Comparison of ENCODE assay signal across 25 cellular contexts in the genomic region with DNA sequence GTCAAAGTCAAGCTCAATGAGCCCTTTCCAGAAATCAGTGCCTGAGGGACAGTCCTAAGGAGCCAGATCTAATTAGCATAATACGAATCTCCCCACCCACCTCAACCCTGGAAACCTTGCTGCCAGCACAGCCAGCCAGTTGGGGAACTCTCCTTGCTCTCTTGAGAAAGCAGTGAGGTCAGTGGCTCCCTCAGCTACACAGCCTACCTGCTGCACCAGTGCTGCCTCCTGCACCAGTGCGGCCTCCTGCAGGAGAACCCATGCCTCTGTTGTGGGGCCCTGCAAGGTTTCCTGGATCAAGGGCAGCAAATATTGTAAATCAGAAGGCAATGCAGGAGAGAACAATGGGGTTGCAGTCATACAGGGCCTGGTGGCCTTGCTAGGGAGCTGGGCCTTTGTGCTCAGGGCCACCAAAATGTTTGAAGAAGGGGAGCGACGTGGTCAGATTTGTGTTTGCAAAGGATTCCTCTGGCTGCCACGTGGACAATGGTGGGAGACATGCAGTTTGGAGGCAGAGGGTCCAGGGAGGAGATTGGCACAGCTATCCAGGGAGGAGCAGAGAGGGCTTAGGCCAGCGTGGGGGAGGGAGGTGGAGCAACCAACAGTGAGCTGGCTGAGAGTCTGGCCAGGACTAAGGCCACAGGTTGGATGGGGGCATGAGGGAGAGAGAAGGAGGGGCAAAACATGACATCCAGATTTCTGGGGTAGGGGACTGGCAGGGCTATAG.
"Had no signal": no experiment of that assay in that cellular context is flagged by ENCODE, and none has a peak within 500 bp of the region (broad histone marks: within the 10 kb centered on the region; RNA-seq: fewer than 3 reads in every experiment).

No MANE protein-coding gene starts in this region.

- H3K9ac ChIP-seq: KMS-11 had no signal

- H3K27ac ChIP-seq: breast epithelium, KMS-11, Peyer's patch, SJSA1 had no signal

- DNase-seq: activated CD4-positive, alpha-beta T cell treated with anti-CD3 and anti-CD28 coated beads for 48 hours; activated CD4-positive, alpha-beta T cell treated with anti-CD3 and anti-CD28 coated beads, Interleukin-2, amount 50 U/mL, for 48 hours; activated CD4-positive, CD25-positive, alpha-beta regulatory T cell treated with anti-CD3 and anti-CD28 coated beads, Interleukin-2, amount 50 U/mL, for 72 hours; activated CD8-positive, alpha-beta memory T cell treated with anti-CD3 and anti-CD28 coated beads, Interleukin-2, amount 50 U/mL, for 4 hours; activated effector memory CD4-positive, alpha-beta T cell treated with Interleukin-2 at 50 U/mL for 16 hours; activated naive CD4-positive, alpha-beta T cell; activated T-cell treated with anti-CD3 and anti-CD28 coated beads, Interleukin-2, amount 50 U/mL, for 24 hours; aorta; MG63; MV-4-11; NCI-H1092 treated with DMSO at 0.1 percent for 48 hours; NCI-H1417 treated with DMSO at 0.1 percent for 48 hours; NCI-H1694; NCI-H2029; NCI-H345; NCI-H510A; NCI-H526 treated with DMSO at 0.1 percent for 48 hours; Peyer's patch; SHP77 had no signal

- H3K4me2 ChIP-seq: KMS-11 had no signal

- H3K9me3 ChIP-seq: breast epithelium, MG63, Peyer's patch, SJSA1 had no signal

- H3K9me3 Mint-ChIP-seq: activated naive CD4-positive, alpha-beta T cell treated with anti-CD3 and anti-CD28 coated beads, Interleukin-2, amount 50 U/mL, for 24 hours; activated T-cell treated with anti-CD3 and anti-CD28 coated beads, Interleukin-2, amount 50 U/mL, for 24 hours; activated T-helper 1 cell treated with anti-CD3 and anti-CD28 coated beads, Interleukin-12 subunit alpha, Interleukin-12 subunit beta, Interleukin-2, Interleukin-4 antibody, amounts not matched to agents 30 ng/mL and 10 ng/mL and 1 ng/mL, durations not matched to agents 14 hours and 24 hours and 36 hours; T-helper 1 cell treated with Interleukin-12 subunit alpha and Interleukin-12 subunit beta and Interleukin-4 antibody, amounts not matched to agents 30 μg/mL and 1 μg/mL, for 36 hours had no signal

- H3K27me3 ChIP-seq: MG63, Peyer's patch, SJSA1 had no signal

- H3K36me3 Mint-ChIP-seq: activated naive CD4-positive, alpha-beta T cell treated with anti-CD3 and anti-CD28 coated beads, Interleukin-2, amount 50 U/mL, for 24 hours had no signal

- H3K27ac Mint-ChIP-seq: activated naive CD4-positive, alpha-beta T cell treated with anti-CD3 and anti-CD28 coated beads, Interleukin-2, amount 50 U/mL, for 24 hours; activated T-cell treated with anti-CD3 and anti-CD28 coated beads, Interleukin-2, amount 50 U/mL, for 24 hours; activated T-helper 1 cell treated with anti-CD3 and anti-CD28 coated beads, Interleukin-12 subunit alpha, Interleukin-12 subunit beta, Interleukin-2, Interleukin-4 antibody, amounts not matched to agents 30 ng/mL and 10 ng/mL and 1 ng/mL, durations not matched to agents 14 hours and 24 hours and 36 hours; T-helper 1 cell treated with Interleukin-12 subunit alpha and Interleukin-12 subunit beta and Interleukin-4 antibody, amounts not matched to agents 30 μg/mL and 1 μg/mL, for 36 hours had no signal

- H3K4me3 ChIP-seq: breast epithelium, MG63, Peyer's patch, SJSA1 had no signal

- H3K36me3 ChIP-seq: breast epithelium, MG63, Peyer's patch, SJSA1 had no signal

- H3K4me1 Mint-ChIP-seq: activated naive CD4-positive, alpha-beta T cell treated with anti-CD3 and anti-CD28 coated beads, Interleukin-2, amount 50 U/mL, for 24 hours had no signal

- H3K4me3 Mint-ChIP-seq: activated naive CD4-positive, alpha-beta T cell treated with anti-CD3 and anti-CD28 coated beads, Interleukin-2, amount 50 U/mL, for 24 hours; activated T-cell treated with anti-CD3 and anti-CD28 coated beads, Interleukin-2, amount 50 U/mL, for 24 hours; activated T-helper 1 cell treated with anti-CD3 and anti-CD28 coated beads, Interleukin-12 subunit alpha, Interleukin-12 subunit beta, Interleukin-2, Interleukin-4 antibody, amounts not matched to agents 30 ng/mL and 10 ng/mL and 1 ng/mL, durations not matched to agents 14 hours and 24 hours and 36 hours; T-helper 1 cell treated with Interleukin-12 subunit alpha and Interleukin-12 subunit beta and Interleukin-4 antibody, amounts not matched to agents 30 μg/mL and 1 μg/mL, for 36 hours had no signal

- H3K4me1 ChIP-seq: breast epithelium, Peyer's patch had no signal

- H3K27me3 Mint-ChIP-seq: activated naive CD4-positive, alpha-beta T cell treated with anti-CD3 and anti-CD28 coated beads, Interleukin-2, amount 50 U/mL, for 24 hours had no signal
